In genomic region chr9:137276757-137277328, GRCh38 we compare ENCODE assay signal across 9 cellular contexts. TPM values are rescaled to one million over a fixed set of nuclear protein-coding genes. Genes with fewer than 3 reads are reported as not detected.
DNase-seq lines count a peak whose midpoint lies in the region; TF ChIP-seq lines count a peak whose summit lies in the region.
"Had no signal": no experiment of that assay in that cellular context is flagged by ENCODE, and none has a peak within 500 bp of the region (broad histone marks: within the 10 kb centered on the region; RNA-seq: fewer than 3 reads in every experiment).

No MANE protein-coding gene starts in this region.

- H3K4me1 ChIP-seq in breast epithelium (peaks cover 5 to 7% of the 10 kb centered on the region in 2 donors), suprapubic skin (peaks cover 75% of the 10 kb centered on the region)

- TF ChIP-seq CTCF in breast epithelium (IDR thresholded peaks at IDR 0.05): no peak
- no peak for TF ChIP-seq CTCF in suprapubic skin (IDR thresholded peaks at IDR 0.05)

- intact Hi-C loops in breast epithelium (cut with DNase I; ENCODE audit: low total_unique reads): no loop called here

- DNase-seq in EH (ENCODE audit: low read depth): peak; percentile 71
- DNase-seq in NAMALWA (ENCODE audit: low spot score): peak; percentile 68
- DNase-seq in breast epithelium (ENCODE audit: low spot score in 2 of 2): no peak
- peak; percentile 53 for DNase-seq in kidney tubule cell (ENCODE audit: low spot score)
- DNase-seq in suprapubic skin (ENCODE audit: low spot score in 2 of 2): peak in 1 of 2 donors; percentile 75
- no peak for DNase-seq in NCI-H1436 (lab: John Stamatoyannopoulos, UW)
- no peak for DNase-seq in NCI-H345 (lab: John Stamatoyannopoulos, UW)
- DNase-seq in stimulated activated CD4-positive, alpha-beta T cell treated with anti-CD3 and anti-CD28 coated beads, Interleukin-15, amount 100 ng/mL, for 24 hours: no peak

- H3K9me3 ChIP-seq in breast epithelium (no peaks in the 10 kb centered on the region), suprapubic skin (no peaks in the 10 kb centered on the region)

- peak overlapping the region; percentile 51 to 89 for H3K27ac ChIP-seq in breast epithelium
- peak overlapping the region; percentile 62 for H3K27ac ChIP-seq in suprapubic skin
- H3K27ac ChIP-seq: KMS-11 had no signal

- H3K36me3 ChIP-seq in breast epithelium (peaks cover 5% of the 10 kb centered on the region), suprapubic skin (peaks cover 15% of the 10 kb centered on the region)

- TF ChIP-seq POLR2A in breast epithelium (IDR thresholded peaks at IDR 0.05) (no peak), suprapubic skin (IDR thresholded peaks at IDR 0.05) (no peak)

- TF ChIP-seq EP300 in suprapubic skin (IDR thresholded peaks at IDR 0.05): no peak

- H3K27me3 ChIP-seq in breast epithelium: peaks cover 2 to 20% of the 10 kb centered on the region in 2 donors
- peaks cover 44% of the 10 kb centered on the region for H3K27me3 ChIP-seq in suprapubic skin

- H3K4me3 ChIP-seq in breast epithelium (peak overlapping the region; percentile 47 to 60 (median 51)), suprapubic skin (peak overlapping the region; percentile 47)

- WGBS in suprapubic skin: 30% methylated on average over 14 of the region's 17 CpGs

RNA-seq across cellular contexts. Expression of gene TOR4A, which starts 0.7 kb away (rescaled TPM):
- total RNA-seq in breast epithelium (1 to 10 TPM; 2.9 to 5.4 (median 3.7) TPM), suprapubic skin (1 to 10 TPM; 3.5 to 9.2 (median 4.4) TPM)

RNA-seq across cellular contexts. Expression of gene NELFB, which starts 21.7 kb away (rescaled TPM):
- total RNA-seq in breast epithelium (10 to 100 TPM; 32.6 to 39.2 (median 38.7) TPM), suprapubic skin (10 to 100 TPM; 45.0 to 54.2 (median 50.9) TPM)

RNA-seq across cellular contexts. Expression of gene NRARP, which starts 25.2 kb away (rescaled TPM):
- total RNA-seq in breast epithelium (1 to 10 TPM; 2.1 to 6.9 (median 3.5) TPM), suprapubic skin (10 to 100 TPM; 25.3 to 69.0 (median 65.5) TPM)

RNA-seq across cellular contexts. Expression of gene STPG3, which starts 25.8 kb away (rescaled TPM):
- total RNA-seq in breast epithelium: not detected
- 1 to 10 TPM in 1 of 4 donors, not detected in 3; 1.2 TPM for total RNA-seq in suprapubic skin

RNA-seq across cellular contexts. Expression of gene TUBB4B, which starts 35.8 kb away (rescaled TPM):
- total RNA-seq in breast epithelium: 100 to 1,000 TPM; 112 to 188 (median 183) TPM
- total RNA-seq in suprapubic skin: 100 to 1,000 TPM; 225 to 708 (median 639) TPM

Comparison
In these comparisons a context has a peak if more than half of its experiments do, and no peak if none do; other contexts are left out.
1. DNase-seq: peak in EH (single experiment), NAMALWA (single experiment) and kidney tubule cell (single experiment); none in breast epithelium (0 of 2), NCI-H1436 (single experiment), NCI-H345 (single experiment) and stimulated activated CD4-positive, alpha-beta T cell treated with anti-CD3 and anti-CD28 coated beads, Interleukin-15, amount 100 ng/mL, for 24 hours (single experiment).